In genomic region chr6:69427882-69428281, GRCh38 we compare ENCODE assay signal across 2 cellular contexts.
TF ChIP-seq lines count a peak whose summit lies in the region.

No MANE protein-coding gene starts in this region.

TF ChIP-seq in GM23338, 12 proteins besides CTCF, POLR2A, EP300 and RAD21 (continued from another document):
- TF ChIP-seq REST (IDR thresholded peaks at IDR 0.05; ENCODE audit: unreplicated experiment) = no peak
- TF ChIP-seq ZNF114 (CRISPR knock-in tag; IDR thresholded peaks at IDR 0.05) = no peak
- no peak for TF ChIP-seq ZNF331 (CRISPR knock-in tag; IDR thresholded peaks at IDR 0.05; ENCODE audit: low read depth)
- TF ChIP-seq JUNB (IDR thresholded peaks at IDR 0.05; ENCODE audit: unreplicated experiment) = no peak
- TF ChIP-seq CREB1 (CRISPR knock-in tag; IDR thresholded peaks at IDR 0.05; ENCODE audit: low read depth) = no peak
- TF ChIP-seq NANOG (IDR thresholded peaks at IDR 0.05; ENCODE audit: borderline replicate concordance) = no peak
- TF ChIP-seq EZH2 (IDR thresholded peaks at IDR 0.05; ENCODE audit: low read depth, unreplicated experiment) = no peak
- no peak for TF ChIP-seq ZNF462 (CRISPR knock-in tag; IDR thresholded peaks at IDR 0.05)
- no peak for TF ChIP-seq STAT1 (IDR thresholded peaks at IDR 0.05; ENCODE audit: unreplicated experiment)
- TF ChIP-seq POLR2AphosphoS5 (IDR thresholded peaks at IDR 0.05; ENCODE audit: low read depth) = no peak

TF ChIP-seq in WTC11, 78 proteins besides CTCF, POLR2A, EP300 and RAD21 (continued from another document):
- TF ChIP-seq PREB (CRISPR knock-in tag; IDR thresholded peaks at IDR 0.05; ENCODE audit: borderline replicate concordance) = no peak
